9 cellular contexts compared by ENCODE assay signal in the genomic region with DNA sequence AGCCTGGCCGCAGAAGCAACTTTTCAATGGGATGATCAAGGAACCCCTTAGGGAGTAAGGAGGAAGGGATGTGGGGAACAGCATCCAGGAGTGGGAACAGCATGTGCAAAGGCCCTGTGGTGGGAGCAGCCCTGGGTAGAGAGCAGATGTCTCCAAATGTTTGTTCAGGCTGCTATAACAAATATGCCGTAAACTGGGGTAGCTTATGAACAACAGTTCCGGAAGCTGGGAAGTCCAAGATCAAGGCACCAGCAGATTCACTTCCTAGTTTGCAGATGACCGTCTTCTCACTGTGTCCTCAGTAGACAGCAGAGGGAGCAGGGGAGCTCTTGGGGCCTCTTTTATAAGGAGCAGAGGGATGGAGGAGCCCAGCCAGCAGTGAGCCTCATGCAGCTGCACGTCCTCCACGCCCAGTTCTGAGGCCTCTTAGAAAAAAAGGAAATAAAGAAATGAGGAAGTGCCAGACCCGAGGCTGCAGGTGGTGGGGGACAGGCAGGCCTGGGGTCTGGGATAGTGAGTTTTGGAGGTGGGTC. TPM values are rescaled to one million over a fixed set of nuclear protein-coding genes. Genes with fewer than 3 reads are reported as not detected.
DNase-seq lines count a peak whose midpoint lies in the region; ATAC-seq, FAIRE-seq and TF ChIP-seq lines count a peak whose summit lies in the region.
"Had no signal": no experiment of that assay in that cellular context is flagged by ENCODE, and none has a peak within 500 bp of the region (broad histone marks: within the 10 kb centered on the region; RNA-seq: fewer than 3 reads in every experiment).

No MANE protein-coding gene starts in this region.

- intact Hi-C loops in CD8-positive, alpha-beta T cell (cut with DNase I, micrococcal nuclease): no loop called here

- H3K79me2 ChIP-seq in neural progenitor cell (ENCODE audit: low read depth): no peaks in the 10 kb centered on the region

- peaks cover 6% of the 10 kb centered on the region for H3K27me3 Mint-ChIP-seq in neural progenitor cell (ENCODE audit: insufficient read depth, low read depth)
- H3K27me3 Mint-ChIP-seq in CD8-positive, alpha-beta T cell (ENCODE audit: low read depth): peaks cover 10% of the 10 kb centered on the region

- H3K4me2 ChIP-seq in neural progenitor cell: no peak overlapping the region

- no peak for DNase-seq in AG04449 (ENCODE audit: low read depth, low spot score)
- peak; percentile 41 for DNase-seq in RCC 7860 (ENCODE audit: low spot score)
- peak; percentile 50 for DNase-seq in epithelial cell of prostate (ENCODE audit: low read depth, low spot score)
- peak; percentile 57 for DNase-seq in neural progenitor cell (ENCODE audit: low spot score)
- no peak for DNase-seq in NCI-H748 treated with DMSO at 0.1 percent for 48 hours (lab: John Stamatoyannopoulos, UW)
- no peak for DNase-seq in CD8-positive, alpha-beta T cell

- peaks cover 5% of the 10 kb centered on the region for H3K27me3 ChIP-seq in neural progenitor cell
- H3K27me3 ChIP-seq in CD8-positive, alpha-beta T cell (ENCODE audit: insufficient read depth, low read length): peaks cover 8% of the 10 kb centered on the region

- TF ChIP-seq CTCF in AG04449 (IDR thresholded peaks at IDR 0.05; ENCODE audit: insufficient read depth, low read length, missing control alignments) (peak; percentile 54), neural progenitor cell (IDR thresholded peaks at IDR 0.05) (peak; percentile 41)
- no peak for TF ChIP-seq CTCF in CD8-positive, alpha-beta T cell (IDR thresholded peaks at IDR 0.05)

- H3K4me3 ChIP-seq in AG04449 (ENCODE audit: low read depth, low read length) (no peak overlapping the region), neural progenitor cell (no peak overlapping the region)
- no peak overlapping the region for H3K4me3 ChIP-seq in CD8-positive, alpha-beta T cell (ENCODE audit: low read depth, low read length)

- no peaks in the 10 kb centered on the region for H3K36me3 Mint-ChIP-seq in neural progenitor cell
- H3K36me3 Mint-ChIP-seq in CD8-positive, alpha-beta T cell: no peaks in the 10 kb centered on the region

- FAIRE-seq in RCC 7860 (lab: Jason Lieb, UNC): no peak

- no peaks in the 10 kb centered on the region for H3K36me3 ChIP-seq in neural progenitor cell
- no peaks in the 10 kb centered on the region for H3K36me3 ChIP-seq in CD8-positive, alpha-beta T cell (ENCODE audit: insufficient read depth, low read length)

- H3K4me1 Mint-ChIP-seq in neural progenitor cell: peaks cover 28% of the 10 kb centered on the region
- H3K4me1 Mint-ChIP-seq in CD8-positive, alpha-beta T cell (ENCODE audit: low read depth): peaks cover 3% of the 10 kb centered on the region

- H3K9me3 ChIP-seq in neural progenitor cell (ENCODE audit: low read depth): no peaks in the 10 kb centered on the region
- no peaks in the 10 kb centered on the region for H3K9me3 ChIP-seq in CD8-positive, alpha-beta T cell (ENCODE audit: low read length)

- H3K27ac ChIP-seq in epithelial cell of prostate (no peak overlapping the region), neural progenitor cell (no peak overlapping the region)
- H3K27ac ChIP-seq in CD8-positive, alpha-beta T cell (ENCODE audit: low read depth, low read length): no peak overlapping the region

- H3K9me3 Mint-ChIP-seq in neural progenitor cell: no peaks in the 10 kb centered on the region
- no peaks in the 10 kb centered on the region for H3K9me3 Mint-ChIP-seq in CD8-positive, alpha-beta T cell

- H3K27ac Mint-ChIP-seq in neural progenitor cell: peak overlapping the region; percentile 80
- H3K27ac Mint-ChIP-seq in CD8-positive, alpha-beta T cell: no peak overlapping the region

- H2AFZ ChIP-seq in neural progenitor cell (replicated peaks): no peak overlapping the region

- CTCF ChIA-PET in AG04449 (lab: Yijun Ruan, JAX): interaction anchor here (1.0 to 5.7 kb wide), 11 partner anchors 10 to 147 kb away, joined by 3 to 71 read pairs (median 4); partner anchors contain the start of genes GDF15 and SSBP4
- CTCF ChIA-PET in CD8-positive, alpha-beta T cell (lab: Charles Lee): interaction anchor here (1.0 to 2.1 kb wide), 3 partner anchors 13 to 122 kb away, joined by 3 to 4 read pairs (median 3); no protein-coding TSS in a partner anchor

- H3K9ac ChIP-seq in neural progenitor cell: no peak overlapping the region

- ATAC-seq in HG03469 (IDR thresholded peaks at IDR 0.05; ENCODE audit: unreplicated experiment): no peak
- no peak for ATAC-seq in CD8-positive, alpha-beta T cell

- H4K20me1 ChIP-seq in neural progenitor cell (ENCODE audit: low read depth): no peaks in the 10 kb centered on the region

- H3K4me3 Mint-ChIP-seq in neural progenitor cell: no peak overlapping the region
- H3K4me3 Mint-ChIP-seq in CD8-positive, alpha-beta T cell: no peak overlapping the region

- TF ChIP-seq POLR2A in GM19193 (IDR thresholded peaks at IDR 0.05; ENCODE audit: extremely low read depth, insufficient read depth, insufficient read length): peak; percentile 26

- peaks cover 3% of the 10 kb centered on the region for H3F3A ChIP-seq in neural progenitor cell (ENCODE audit: low read depth)

- POLR2A ChIA-PET in AG04449 (lab: Yijun Ruan, JAX): interaction anchor here (0.8 kb wide), 1 partner anchor 120 kb away, joined by 4 read pairs; the partner anchor contains the start of gene JUND
- POLR2A ChIA-PET in CD8-positive, alpha-beta T cell (lab: Charles Lee): no interaction called here

- H3K4me1 ChIP-seq in neural progenitor cell: peaks cover 6% of the 10 kb centered on the region
- H3K4me1 ChIP-seq in CD8-positive, alpha-beta T cell (ENCODE audit: insufficient read depth, low read length): peaks cover 8% of the 10 kb centered on the region

RNA-seq across cellular contexts. Expression of gene LRRC25, which starts 4.2 kb away (rescaled TPM):
- 0.03 TPM in 1 of 2 replicates, not detected in the other for total RNA-seq in neural progenitor cell (ENCODE audit: low replicate concordance)
- total RNA-seq in CD8-positive, alpha-beta T cell: under 1 TPM in 1 of 2 experiments, not detected in 1; 0.22 TPM
- total RNA-seq: dermis microvascular lymphatic vessel endothelial cell had no signal

RNA-seq across cellular contexts. Expression of gene GDF15, which starts 15.7 kb away (rescaled TPM):
- 0.19 and 2.5 TPM in 2 replicates for total RNA-seq in neural progenitor cell (ENCODE audit: low replicate concordance)
- not detected for total RNA-seq in CD8-positive, alpha-beta T cell

RNA-seq across cellular contexts. Expression of gene SSBP4, which starts 17.6 kb away (rescaled TPM):
- total RNA-seq in neural progenitor cell (ENCODE audit: low replicate concordance): 21.1 and 50.5 TPM in 2 replicates
- total RNA-seq in CD8-positive, alpha-beta T cell: 10 to 100 TPM; 49.9 to 58.2 TPM

RNA-seq across cellular contexts. Expression of gene ISYNA1, which starts 36.3 kb away (rescaled TPM):
- 81.7 and 203 TPM in 2 replicates for total RNA-seq in neural progenitor cell (ENCODE audit: low replicate concordance)
- 10 to 100 TPM; 54.5 to 54.7 TPM for total RNA-seq in CD8-positive, alpha-beta T cell

Comparison
In these comparisons a context has a peak if more than half of its experiments do, and no peak if none do; other contexts are left out.
1. DNase-seq: peak in RCC 7860 (single experiment), epithelial cell of prostate (single experiment) and neural progenitor cell (single experiment); none in AG04449 (single experiment), NCI-H748 treated with DMSO at 0.1 percent for 48 hours (single experiment) and CD8-positive, alpha-beta T cell (0 of 7).